Comparison of ENCODE assay signal across 8 cellular contexts in the genomic region with DNA sequence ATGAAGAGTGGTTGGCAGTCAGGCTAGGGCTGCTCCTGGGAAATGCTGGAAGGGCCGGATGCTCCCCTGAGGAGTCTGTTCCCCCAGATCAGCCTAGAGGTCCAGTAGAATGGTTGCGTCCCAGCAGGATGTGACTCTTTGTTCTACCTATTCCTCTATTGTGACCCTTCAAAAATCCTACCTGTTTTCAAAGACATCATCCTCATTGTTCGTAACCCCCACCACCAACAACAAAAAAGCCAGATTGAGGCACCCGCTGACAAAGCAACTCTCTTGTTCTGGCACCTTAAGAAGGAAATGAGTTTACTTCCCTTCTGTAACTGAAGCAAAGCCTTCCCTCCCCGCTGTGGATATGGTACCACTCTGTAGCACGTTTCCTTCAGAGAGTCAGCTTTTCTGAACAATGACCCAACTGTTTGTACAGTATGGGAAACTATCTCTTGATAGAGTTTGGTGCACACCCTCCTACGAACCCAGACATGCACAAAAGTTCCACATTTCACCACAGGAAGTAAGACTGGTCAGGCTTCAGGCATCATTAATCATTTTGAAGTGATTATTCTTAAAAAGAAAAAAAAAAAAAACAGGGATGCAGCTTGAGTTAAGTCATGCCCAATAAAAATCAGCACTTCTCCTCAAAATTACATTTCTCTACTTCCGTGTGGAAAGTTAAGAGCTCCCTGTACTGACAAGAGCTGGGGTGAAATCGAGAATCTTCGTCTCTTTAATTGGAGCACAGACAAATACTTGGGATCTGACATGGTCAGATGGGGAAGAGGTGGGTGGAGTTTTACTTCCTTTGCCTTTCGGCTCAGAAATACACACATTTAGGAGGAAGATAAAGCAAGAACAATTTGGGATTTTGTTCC.
DNase-seq lines count a peak whose midpoint lies in the region; ATAC-seq and TF ChIP-seq lines count a peak whose summit lies in the region.
"Had no signal": no experiment of that assay in that cellular context is flagged by ENCODE, and none has a peak within 500 bp of the region (broad histone marks: within the 10 kb centered on the region; RNA-seq: fewer than 3 reads in every experiment).

No MANE protein-coding gene starts in this region.

- H3K4me1 ChIP-seq in right atrium auricular region, result peaks cover 0 to 17% of the 10 kb centered on the region in 2 donors

- DNase-seq in RWPE1 (ENCODE audit: low spot score), result peak; percentile 79
- no peak for DNase-seq in right atrium auricular region (ENCODE audit: low spot score)
- peak; percentile 9 for DNase-seq in stromal cell of bone marrow (ENCODE audit: low read depth)
- no peak for DNase-seq in amniotic stem cell (lab: John Stamatoyannopoulos, UW)

- peak overlapping the region; percentile 66 for H3K27ac ChIP-seq in RWPE1
- peak overlapping the region; percentile 10 to 36 for H3K27ac ChIP-seq in right atrium auricular region
- H3K27ac ChIP-seq: HL-60 had no signal

- H3K9me3 ChIP-seq in right atrium auricular region, result peaks cover 0 to 6% of the 10 kb centered on the region in 2 donors

- CTCF ChIA-PET in RWPE1 (lab: Yijun Ruan, JAX), result interaction anchor here (0.6 to 1.0 kb wide), 2 partner anchors 48 to 216 kb away, joined by 3 read pairs; no protein-coding TSS in a partner anchor

- ATAC-seq in GM21515 (IDR thresholded peaks at IDR 0.05; ENCODE audit: unreplicated experiment) (peak; percentile 44), HG03095 (IDR thresholded peaks at IDR 0.05; ENCODE audit: unreplicated experiment) (no peak), GM19328 (IDR thresholded peaks at IDR 0.05; ENCODE audit: unreplicated experiment) (no peak)

- H3K4me3 ChIP-seq in right atrium auricular region, result peak overlapping the region in 1 of 2 donors; percentile 8

- no peaks in the 10 kb centered on the region for H3K27me3 ChIP-seq in right atrium auricular region

- POLR2A ChIA-PET in RWPE1 (lab: Yijun Ruan, JAX; ENCODE audit: low non-redundant PET), result no interaction called here

- no peaks in the 10 kb centered on the region for H3K36me3 ChIP-seq in right atrium auricular region

- no peak for TF ChIP-seq CTCF in RWPE1 (conservative IDR thresholded peaks at IDR 0.05; ENCODE audit: low read depth)
- no peak for TF ChIP-seq CTCF in right atrium auricular region (IDR thresholded peaks at IDR 0.05)

Comparison
In these comparisons a context has a peak if more than half of its experiments do, and no peak if none do; other contexts are left out.
1. DNase-seq: peak in RWPE1 (single experiment) and stromal cell of bone marrow (single experiment); none in right atrium auricular region (single experiment) and amniotic stem cell (single experiment).